8 cellular contexts compared by ENCODE assay signal in the genomic region with DNA sequence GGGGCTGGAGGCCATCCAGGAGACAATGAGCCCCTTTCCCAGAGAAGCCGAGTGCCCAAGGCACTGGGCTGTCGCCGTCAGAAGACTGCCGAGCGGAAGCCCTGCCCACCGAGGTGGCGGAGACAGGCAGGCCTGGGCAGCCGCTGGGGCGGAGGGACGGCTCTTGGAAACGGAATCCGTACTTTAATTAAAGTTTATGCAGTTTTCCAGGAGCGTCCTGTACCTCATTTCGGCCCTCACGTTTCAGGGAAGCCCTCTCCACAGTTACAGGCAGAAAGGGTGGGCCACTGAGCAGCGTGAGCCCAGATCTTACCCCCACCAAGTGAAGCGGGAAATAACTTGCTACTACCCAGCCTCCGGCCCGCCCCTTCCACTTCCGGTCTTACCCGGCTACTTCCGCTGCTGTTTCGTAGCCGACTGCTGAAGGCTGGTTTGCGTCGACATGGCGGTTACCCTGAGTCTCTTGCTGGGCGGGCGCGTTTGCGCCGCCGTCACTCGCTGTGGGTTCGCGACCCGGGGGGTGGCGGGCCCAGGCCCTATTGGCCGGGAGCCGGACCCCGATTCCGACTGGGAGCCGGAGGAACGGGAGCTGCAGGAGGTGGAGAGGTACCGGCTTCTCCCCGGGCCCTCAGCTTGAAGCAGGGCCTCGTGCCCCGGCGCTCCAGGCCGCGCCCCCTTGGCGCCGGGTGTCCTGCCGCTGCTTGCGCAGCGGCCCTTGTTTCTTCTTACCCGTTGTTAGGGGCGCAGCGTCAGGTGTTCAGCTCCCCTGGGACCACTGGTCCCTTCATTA. TPM values are rescaled to one million over a fixed set of nuclear protein-coding genes. Genes with fewer than 3 reads are reported as not detected.
A peak's percentile ranks its signal among the peaks of the same experiment; 100 is the strongest.
DNase-seq lines count a peak whose midpoint lies in the region; ATAC-seq, FAIRE-seq and TF ChIP-seq lines count a peak whose summit lies in the region.

A gene with protein sequence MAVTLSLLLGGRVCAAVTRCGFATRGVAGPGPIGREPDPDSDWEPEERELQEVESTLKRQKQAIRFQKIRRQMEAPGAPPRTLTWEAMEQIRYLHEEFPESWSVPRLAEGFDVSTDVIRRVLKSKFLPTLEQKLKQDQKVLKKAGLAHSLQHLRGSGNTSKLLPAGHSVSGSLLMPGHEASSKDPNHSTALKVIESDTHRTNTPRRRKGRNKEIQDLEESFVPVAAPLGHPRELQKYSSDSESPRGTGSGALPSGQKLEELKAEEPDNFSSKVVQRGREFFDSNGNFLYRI (plus strand): TSS at position 402 of the 790 bp plus-strand sequence. CDS start 41 bp downstream, at position 443.

- peak; percentile 90 for FAIRE-seq in endothelial cell of umbilical vein (lab: Jason Lieb, UNC)

- BruUV-seq in endothelial cell of umbilical vein (replicated peaks; lab: Mats Ljungman, UMichigan): TSS peak; percentile 97

- TF ChIP-seq CTCF in OCI-LY3 (IDR thresholded peaks at IDR 0.05; ENCODE audit: low read depth, low read length) (no peak), endothelial cell of umbilical vein (IDR thresholded peaks at IDR 0.05; ENCODE audit: extremely low read depth in 1 of 2, insufficient read depth in 1 of 2, low read depth in 1 of 2, low read length in 2 of 2) (no peak)

- H3K4me3 ChIP-seq in OCI-LY3 (ENCODE audit: low read length): peak within 1 kb of the TSS; percentile 82
- H3K4me3 ChIP-seq in endothelial cell of umbilical vein (replicated peaks in 1 of 3; ENCODE audit: insufficient read depth in 1 of 3, low read depth in 1 of 3, low read length in 3 of 3): peak within 1 kb of the TSS; percentile 82 to 95 (median 85)

- H3K9ac ChIP-seq in OCI-LY3 (ENCODE audit: low read length) (peak within 1 kb of the TSS; percentile 70), endothelial cell of umbilical vein (replicated peaks; ENCODE audit: extremely low read depth, insufficient read depth, low read length) (peak within 1 kb of the TSS; percentile 84)

- H3K4me1 ChIP-seq in OCI-LY3 (ENCODE audit: low read length) (peaks cover 17% of the 10 kb centered on the region), endothelial cell of umbilical vein (ENCODE audit: control insufficient read depth, extremely low read depth, insufficient read depth, low read length) (peaks cover 55% of the 10 kb centered on the region)

- H2AFZ ChIP-seq in OCI-LY3 (ENCODE audit: low read depth, low read length): peak within 1 kb of the TSS; percentile 67
- peak within 1 kb of the TSS; percentile 29 for H2AFZ ChIP-seq in endothelial cell of umbilical vein (ENCODE audit: low read depth, low read length)

- peak within 1 kb of the TSS; percentile 88 for H3K4me2 ChIP-seq in OCI-LY3 (ENCODE audit: low read length)
- peak within 1 kb of the TSS; percentile 98 for H3K4me2 ChIP-seq in endothelial cell of umbilical vein (ENCODE audit: insufficient read depth, low read length)

- TF ChIP-seq POLR2A in endothelial cell of umbilical vein (IDR thresholded peaks at IDR 0.05; ENCODE audit: low read depth, low read length): peak; percentile 96

- H3K27me3 ChIP-seq in OCI-LY3 (ENCODE audit: low read depth, low read length) (no peaks in the 10 kb centered on the region), endothelial cell of umbilical vein (ENCODE audit: control insufficient read depth in 2 of 2, insufficient read depth in 2 of 2, low read length in 2 of 2) (no peaks in the 10 kb centered on the region)

- intact Hi-C loops in endothelial cell of umbilical vein (cut with micrococcal nuclease): loop anchor here (1.0 kb wide), 2 partner anchors 16 to 31 kb away; a partner anchor contains a TSS

- H3K9me1 ChIP-seq in endothelial cell of umbilical vein (replicated peaks; ENCODE audit: control insufficient read depth, extremely low read depth, insufficient read depth, low read length): no peaks in the 10 kb centered on the region

- CTCF ChIA-PET in endothelial cell of umbilical vein (lab: Charles Lee): interaction anchor here (0.6 to 1.2 kb wide), 7 partner anchors 16 to 129 kb away, joined by 3 to 8 read pairs (median 3); a partner anchor contains a TSS

- DNase-seq in DMS 273 treated with DMSO at 0.1 percent for 48 hours (lab: John Stamatoyannopoulos, UW): peak; percentile 52
- peak; percentile 89 for DNase-seq in HuH-7.5 (ENCODE audit: low spot score)
- peak; percentile 93 for DNase-seq in activated CD8-positive, alpha-beta memory T cell treated with anti-CD3 and anti-CD28 coated beads, Interleukin-2, amount 50 U/mL, for 48 hours
- DNase-seq in endothelial cell of umbilical vein (ENCODE audit: low read depth, low spot score): peak; percentile 96
- DNase-seq in midbrain (lab: John Stamatoyannopoulos, UW): peak; percentile 96
- peak; percentile 87 to 91 for DNase-seq in stimulated activated CD8-positive, alpha-beta memory T cell treated with anti-CD3 and anti-CD28 coated beads, Interleukin-15, amount 100 ng/mL, for 48 hours (ENCODE audit: low read depth in 2 of 2)

- peaks cover 17% of the 10 kb centered on the region for H4K20me1 ChIP-seq in OCI-LY3 (ENCODE audit: insufficient read depth, low read length)
- H4K20me1 ChIP-seq in endothelial cell of umbilical vein (replicated peaks; ENCODE audit: control insufficient read depth, extremely low read depth, insufficient read depth, low read length): no peaks in the 10 kb centered on the region

- dilution Hi-C loops in endothelial cell of umbilical vein (cut with MboI; ENCODE audit: extremely low pct_ligation_motif_present, low sequenced_read_pairs): no loop called here

- H3K36me3 ChIP-seq in OCI-LY3 (replicated peaks; ENCODE audit: low read depth, low read length): peaks cover 20% of the 10 kb centered on the region
- H3K36me3 ChIP-seq in endothelial cell of umbilical vein (ENCODE audit: control insufficient read depth in 2 of 2, extremely low read depth in 1 of 2, insufficient read depth in 2 of 2, low read length in 2 of 2): peaks cover 3 to 8% of the 10 kb centered on the region in 2 experiments

- H3K79me2 ChIP-seq in OCI-LY3 (ENCODE audit: low read length) (peaks cover 53% of the 10 kb centered on the region), endothelial cell of umbilical vein (ENCODE audit: control insufficient read depth, insufficient read depth, low read length) (peaks cover 43% of the 10 kb centered on the region)

- H3K9me3 ChIP-seq in OCI-LY3 (ENCODE audit: insufficient read depth, low read length) (no peaks in the 10 kb centered on the region), endothelial cell of umbilical vein (replicated peaks; ENCODE audit: control insufficient read depth, insufficient read depth, low read length) (no peaks in the 10 kb centered on the region)

- POLR2A ChIA-PET in endothelial cell of umbilical vein (lab: Charles Lee): interaction anchor here (1.1 kb wide), 1 partner anchor 32 kb away, joined by 6 read pairs; a partner anchor contains a TSS

- peak within 1 kb of the TSS; percentile 72 for H3K27ac ChIP-seq in OCI-LY3 (ENCODE audit: low read length)
- H3K27ac ChIP-seq in endothelial cell of umbilical vein (ENCODE audit: insufficient read depth, low read depth, low read length): peak within 1 kb of the TSS; percentile 76

- ATAC-seq in GM21528 (IDR thresholded peaks at IDR 0.05; ENCODE audit: low FRiP score, unreplicated experiment): peak; percentile 91

TF ChIP-seq in endothelial cell of umbilical vein, 7 proteins besides CTCF, POLR2A, EP300 and RAD21:
- peak; percentile 67 for TF ChIP-seq MYC (IDR thresholded peaks at IDR 0.05; ENCODE audit: low read depth, low read length)
- peak; percentile 96 for TF ChIP-seq POLR2AphosphoS5 (IDR thresholded peaks at IDR 0.05; ENCODE audit: insufficient read depth, low read depth, low read length)
- TF ChIP-seq FOS (IDR thresholded peaks at IDR 0.05; ENCODE audit: borderline replicate concordance, insufficient read depth, low read length): no peak

RNA-seq across cellular contexts. Expression of the gene that starts here (rescaled TPM):
- 56.5 and 60.7 TPM in 2 replicates for total RNA-seq in endothelial cell of umbilical vein
- 25.7 and 28.9 TPM in 2 replicates for polyA plus RNA-seq in endothelial cell of umbilical vein
- 37.4 and 38.4 TPM in 2 replicates for polyA plus RNA-seq in endothelial cell of umbilical vein (2011; cell fraction: cytosol; rRNA removed)
- polyA plus RNA-seq in endothelial cell of umbilical vein (2011; cell fraction: nucleus; rRNA removed): 19.0 and 25.1 TPM in 2 replicates
- polyA plus RNA-seq in endothelial cell of umbilical vein (2012): 41.9 and 52.3 TPM in 2 replicates
- polyA minus RNA-seq in endothelial cell of umbilical vein: 29.1 and 34.3 TPM in 2 replicates
- 22.3 TPM for polyA minus RNA-seq in endothelial cell of umbilical vein (2011; cell fraction: cytosol; rRNA and poly(A)+ RNA removed)
- polyA minus RNA-seq in endothelial cell of umbilical vein (2011; cell fraction: nucleus; rRNA and poly(A)+ RNA removed): 10.8 and 13.3 TPM in 2 replicates

Comparison
In these comparisons a context has a peak if more than half of its experiments do, and no peak if none do; other contexts are left out.
1. Peak in every context shown above with its lines: DNase-seq, ATAC-seq, H3K4me3 ChIP-seq and H3K27ac ChIP-seq.